ENCODE assay signal across 29 cellular contexts in genomic region chr3:139217633-139218032, GRCh38.
"Had no signal": no experiment of that assay in that cellular context is flagged by ENCODE, and none has a peak within 500 bp of the region (broad histone marks: within the 10 kb centered on the region; RNA-seq: fewer than 3 reads in every experiment).

No MANE protein-coding gene starts in this region.

- H3K27me3 ChIP-seq: body of pancreas, esophagus muscularis mucosa, gastroesophageal sphincter had no signal

- H3K27ac Mint-ChIP-seq: activated CD4-positive, alpha-beta memory T cell treated with anti-CD3 and anti-CD28 coated beads for 36 hours; activated CD4-positive, alpha-beta T cell treated with anti-CD3 and anti-CD28 coated beads for 36 hours; activated CD4-positive, alpha-beta T cell treated with anti-CD3 and anti-CD28 coated beads, Interleukin-2, amount 10 ng/mL, durations not matched to agents 24 days and 14 days; activated CD8-positive, alpha-beta memory T cell treated with anti-CD3 and anti-CD28 coated beads, Interleukin-2, amount 10 ng/mL, durations not matched to agents 7 days and 5 days; activated CD8-positive, alpha-beta T cell treated with anti-CD3 and anti-CD28 coated beads, Interleukin-2, amount 10 ng/mL, durations not matched to agents 7 days and 5 days; activated naive CD4-positive, alpha-beta T cell treated with anti-CD3 and anti-CD28 coated beads for 36 hours; activated naive CD8-positive, alpha-beta T cell; activated T-helper 1 cell treated with anti-CD3 and anti-CD28 coated beads, Interleukin-12 subunit alpha, Interleukin-12 subunit beta, Interleukin-2, Interleukin-4 antibody, amounts not matched to agents 30 ng/mL and 10 ng/mL and 1 ng/mL, durations not matched to agents 14 hours and 24 hours and 36 hours; activated T-helper 2 cell treated with anti-CD3 and anti-CD28 coated beads, Interferon-gamma antibody, Interleukin-2, Interleukin-4, amounts not matched to agents 10 μg/mL and 5 μg/mL and 100 μg/mL, durations not matched to agents 14 hours and 24 hours and 36 hours; dendritic cell treated with granulocyte-macrophage colony-stimulating factor and Interleukin-4, amounts not matched to agents 40 ng/mL and 50 ng/mL, for 4 days had no signal

- H3K4me1 Mint-ChIP-seq: activated CD4-positive, alpha-beta T cell treated with anti-CD3 and anti-CD28 coated beads for 36 hours; activated CD4-positive, alpha-beta T cell treated with anti-CD3 and anti-CD28 coated beads, Interleukin-2, amount 10 ng/mL, durations not matched to agents 24 days and 14 days; activated CD8-positive, alpha-beta memory T cell treated with anti-CD3 and anti-CD28 coated beads, Interleukin-2, amount 10 ng/mL, durations not matched to agents 7 days and 5 days; central memory CD8-positive, alpha-beta T cell had no signal

- H3K4me3 ChIP-seq: body of pancreas, coronary artery, dorsolateral prefrontal cortex, esophagus muscularis mucosa, gastroesophageal sphincter, heart right ventricle had no signal

- ATAC-seq: activated CD4-positive, alpha-beta T cell treated with anti-CD3 and anti-CD28 coated beads for 36 hours; activated CD8-positive, alpha-beta memory T cell treated with anti-CD3 and anti-CD28 coated beads, Interleukin-2, amount 10 ng/mL, durations not matched to agents 7 days and 5 days; activated CD8-positive, alpha-beta T cell treated with anti-CD3 and anti-CD28 coated beads, Interleukin-2, amount 10 ng/mL, durations not matched to agents 7 days and 5 days; body of pancreas; gastroesophageal sphincter; heart right ventricle had no signal

- DNase-seq: activated CD4-positive, alpha-beta memory T cell treated with anti-CD3 and anti-CD28 coated beads for 36 hours; activated CD4-positive, alpha-beta T cell treated with anti-CD3 and anti-CD28 coated beads for 36 hours; activated CD4-positive, alpha-beta T cell treated with anti-CD3 and anti-CD28 coated beads, Interleukin-2, amount 10 ng/mL, durations not matched to agents 24 days and 14 days; activated CD4-positive, CD25-positive, alpha-beta regulatory T cell; activated CD4-positive, CD25-positive, alpha-beta regulatory T cell treated with anti-CD3 and anti-CD28 coated beads, Interleukin-2, amount 50 U/mL, for 72 hours; activated CD8-positive, alpha-beta memory T cell treated with anti-CD3 and anti-CD28 coated beads, Interleukin-2, amount 10 ng/mL, durations not matched to agents 7 days and 5 days; activated CD8-positive, alpha-beta memory T cell treated with anti-CD3 and anti-CD28 coated beads, Interleukin-2, amount 50 U/mL, for 4 hours; activated CD8-positive, alpha-beta T cell treated with anti-CD3 and anti-CD28 coated beads, Interleukin-2, amount 10 ng/mL, durations not matched to agents 7 days and 5 days; activated effector memory CD4-positive, alpha-beta T cell treated with anti-CD3 and anti-CD28 coated beads, Interleukin-2, amount 50 U/mL, for 16 hours; activated naive CD4-positive, alpha-beta T cell treated with anti-CD3 and anti-CD28 coated beads for 36 hours; activated T-cell treated with anti-CD3 and anti-CD28 coated beads, Interleukin-2, amount 50 U/mL, for 1 hour; activated T-cell treated with anti-CD3 and anti-CD28 coated beads, Interleukin-2, amount 50 U/mL, for 48 hours; amniotic stem cell; anterior cingulate cortex; body of pancreas; dorsolateral prefrontal cortex; effector memory CD4-positive, alpha-beta T cell; erythroblast; heart right ventricle; T-helper 2 cell had no signal

- H3K9me3 Mint-ChIP-seq: activated CD4-positive, alpha-beta memory T cell treated with anti-CD3 and anti-CD28 coated beads for 36 hours; activated CD4-positive, alpha-beta T cell treated with anti-CD3 and anti-CD28 coated beads, Interleukin-2, amount 10 ng/mL, durations not matched to agents 24 days and 14 days; activated naive CD4-positive, alpha-beta T cell treated with anti-CD3 and anti-CD28 coated beads for 36 hours; activated T-helper 1 cell treated with anti-CD3 and anti-CD28 coated beads, Interleukin-12 subunit alpha, Interleukin-12 subunit beta, Interleukin-2, Interleukin-4 antibody, amounts not matched to agents 30 ng/mL and 10 ng/mL and 1 ng/mL, durations not matched to agents 14 hours and 24 hours and 36 hours; activated T-helper 2 cell treated with anti-CD3 and anti-CD28 coated beads, Interferon-gamma antibody, Interleukin-2, Interleukin-4, amounts not matched to agents 10 μg/mL and 5 μg/mL and 100 μg/mL, durations not matched to agents 14 hours and 24 hours and 36 hours; central memory CD8-positive, alpha-beta T cell; dendritic cell treated with granulocyte-macrophage colony-stimulating factor and Interleukin-4, amounts not matched to agents 40 ng/mL and 50 ng/mL, for 4 days had no signal

- H3K9me3 ChIP-seq: body of pancreas, esophagus muscularis mucosa, gastroesophageal sphincter, heart right ventricle had no signal

- H3K27ac ChIP-seq: body of pancreas, coronary artery, dorsolateral prefrontal cortex, esophagus muscularis mucosa, foreskin keratinocyte, gastroesophageal sphincter, heart right ventricle had no signal

- H3K4me3 Mint-ChIP-seq: activated CD4-positive, alpha-beta memory T cell treated with anti-CD3 and anti-CD28 coated beads for 36 hours; activated CD4-positive, alpha-beta T cell treated with anti-CD3 and anti-CD28 coated beads for 36 hours; activated CD4-positive, alpha-beta T cell treated with anti-CD3 and anti-CD28 coated beads, Interleukin-2, amount 10 ng/mL, durations not matched to agents 24 days and 14 days; activated CD8-positive, alpha-beta memory T cell treated with anti-CD3 and anti-CD28 coated beads, Interleukin-2, amount 10 ng/mL, durations not matched to agents 7 days and 5 days; activated CD8-positive, alpha-beta T cell treated with anti-CD3 and anti-CD28 coated beads, Interleukin-2, amount 10 ng/mL, durations not matched to agents 7 days and 5 days; activated naive CD4-positive, alpha-beta T cell treated with anti-CD3 and anti-CD28 coated beads for 36 hours; activated naive CD8-positive, alpha-beta T cell; activated T-helper 1 cell treated with anti-CD3 and anti-CD28 coated beads, Interleukin-12 subunit alpha, Interleukin-12 subunit beta, Interleukin-2, Interleukin-4 antibody, amounts not matched to agents 30 ng/mL and 10 ng/mL and 1 ng/mL, durations not matched to agents 14 hours and 24 hours and 36 hours; central memory CD8-positive, alpha-beta T cell; dendritic cell treated with granulocyte-macrophage colony-stimulating factor and Interleukin-4, amounts not matched to agents 40 ng/mL and 50 ng/mL, for 4 days had no signal

- H3K36me3 Mint-ChIP-seq: activated CD4-positive, alpha-beta memory T cell treated with anti-CD3 and anti-CD28 coated beads for 36 hours; activated CD8-positive, alpha-beta memory T cell treated with anti-CD3 and anti-CD28 coated beads, Interleukin-2, amount 10 ng/mL, durations not matched to agents 7 days and 5 days; activated naive CD8-positive, alpha-beta T cell had no signal

- H3K4me1 ChIP-seq: body of pancreas, esophagus muscularis mucosa, foreskin keratinocyte, gastroesophageal sphincter, heart right ventricle had no signal

- H3K36me3 ChIP-seq: esophagus muscularis mucosa, gastroesophageal sphincter, heart right ventricle had no signal

- H3K27me3 Mint-ChIP-seq: dendritic cell treated with granulocyte-macrophage colony-stimulating factor and Interleukin-4, amounts not matched to agents 40 ng/mL and 50 ng/mL, for 4 days had no signal
